In the genomic region with DNA sequence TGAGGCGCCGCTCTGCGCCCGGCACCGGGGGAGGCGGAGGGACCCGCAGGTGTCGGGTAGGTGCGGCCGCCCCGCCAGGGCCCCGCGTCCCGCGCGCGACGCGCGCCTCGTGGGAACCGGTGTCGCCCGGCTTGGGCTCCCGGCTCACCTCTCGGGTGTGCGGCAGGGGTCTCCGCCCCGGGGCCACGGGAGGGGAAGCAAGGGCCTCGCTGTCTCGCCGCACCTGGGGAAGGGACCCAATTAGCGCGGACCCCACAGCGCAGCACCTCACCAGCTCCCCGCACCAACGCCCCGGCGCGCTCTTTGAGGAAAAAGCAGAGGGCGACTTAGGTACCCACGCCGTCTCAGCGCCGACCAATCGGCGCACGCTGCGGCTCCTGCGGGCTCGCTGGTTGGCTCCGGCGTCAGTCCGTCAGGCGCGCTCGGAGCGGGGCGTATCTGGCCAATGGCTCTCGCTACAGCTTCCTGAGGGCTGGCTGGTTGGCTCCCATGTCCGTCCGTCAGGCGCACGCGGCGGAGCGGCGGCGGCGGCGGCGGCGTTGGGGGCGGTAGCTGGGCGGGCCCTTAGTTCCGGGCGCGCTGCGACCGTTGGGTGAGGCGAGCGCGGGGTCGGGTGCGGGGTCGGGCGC, we compare ENCODE assay signal across 8 cellular contexts. TPM values are rescaled to one million over a fixed set of nuclear protein-coding genes. Genes with fewer than 3 reads are reported as not detected.
DNase-seq lines count a peak whose midpoint lies in the region; ATAC-seq and TF ChIP-seq lines count a peak whose summit lies in the region.

Gene TRAF2 (plus strand): TSS at position 567 of the 629 bp plus-strand sequence. CDS start 12,225 bp downstream, outside the sequence.

- no peaks in the 10 kb centered on the region for H3K9me3 ChIP-seq in CD4-positive, alpha-beta T cell (ENCODE audit: control insufficient read depth, low read length)
- H3K9me3 ChIP-seq in duodenal mucosa (ENCODE audit: control insufficient read depth in 1 of 2, low read length in 2 of 2): no peaks in the 10 kb centered on the region

- intact Hi-C loops in CD4-positive, alpha-beta T cell (cut with DNase I, micrococcal nuclease): loop anchor here (1.0 to 5.0 kb wide), 9 partner anchors 17 to 524 kb away; partner anchors contain the start of genes EDF1 (in 2 of the 2), PHPT1 (in 2 of the 2), ABCA2 (in 1 of the 2) and DNLZ (in 1 of the 2)
- intact Hi-C loops in activated CD4-positive, alpha-beta memory T cell treated with anti-CD3 and anti-CD28 coated beads for 36 hours (cut with micrococcal nuclease): loop anchor here (1.0 to 10.0 kb wide), 6 partner anchors 16 to 351 kb away; partner anchors contain the start of genes EDF1, NDOR1, PHPT1 and TMEM141
- intact Hi-C loops in lower leg skin (cut with DNase I; ENCODE audit: low total_unique reads): no loop called here

- H3K4me1 ChIP-seq in duodenal mucosa (ENCODE audit: control insufficient read depth in 1 of 2, insufficient read depth in 2 of 2, low read length in 2 of 2): peaks cover 35 to 39% of the 10 kb centered on the region in 2 donors

- no peak for TF ChIP-seq POLR2A in lower leg skin (IDR thresholded peaks at IDR 0.05)

- no peaks in the 10 kb centered on the region for H3K27me3 ChIP-seq in CD4-positive, alpha-beta T cell (ENCODE audit: control insufficient read depth, insufficient read depth, low read length)
- H3K27me3 ChIP-seq in duodenal mucosa (ENCODE audit: control insufficient read depth in 1 of 2, insufficient read depth in 2 of 2, low read length in 2 of 2): no peaks in the 10 kb centered on the region

- CTCF ChIA-PET in CD4-positive, alpha-beta T cell (lab: Charles Lee): interaction anchor here (0.9 to 1.5 kb wide), 6 partner anchors 12 to 182 kb away, joined by 3 to 7 read pairs (median 4); partner anchors contain the start of genes AJM1 and FBXW5
- CTCF ChIA-PET in activated CD4-positive, alpha-beta memory T cell treated with anti-CD3 and anti-CD28 coated beads for 36 hours (lab: Charles Lee): interaction anchor here (1.0 to 1.3 kb wide), 6 partner anchors 16 to 149 kb away, joined by 3 to 5 read pairs (median 4); partner anchors contain the start of genes ABCA2, AJM1 and RABL6

- POLR2A ChIA-PET in CD4-positive, alpha-beta T cell (lab: Charles Lee): interaction anchor here (0.7 to 2.2 kb wide), 17 partner anchors 16 to 354 kb away, joined by 3 to 21 read pairs (median 5); partner anchors contain the start of genes EDF1, MAN1B1, PAXX and RABL6
- POLR2A ChIA-PET in activated CD4-positive, alpha-beta memory T cell treated with anti-CD3 and anti-CD28 coated beads for 36 hours (lab: Charles Lee): interaction anchor here (0.6 to 2.1 kb wide), 10 partner anchors 12 to 355 kb away, joined by 3 to 26 read pairs (median 4); partner anchors contain the start of genes CLIC3, FBXW5, MAN1B1 and TUBB4B

- no peak for TF ChIP-seq CTCF in CD4-positive, alpha-beta T cell (IDR thresholded peaks at IDR 0.05)
- peak in 1 of 3 donors; percentile 19 for TF ChIP-seq CTCF in lower leg skin (IDR thresholded peaks at IDR 0.05)

- no peaks in the 10 kb centered on the region for H3K27me3 Mint-ChIP-seq in CD4-positive, alpha-beta T cell
- H3K27me3 Mint-ChIP-seq in activated CD4-positive, alpha-beta memory T cell treated with anti-CD3 and anti-CD28 coated beads for 36 hours: no peaks in the 10 kb centered on the region

- peaks cover 26% of the 10 kb centered on the region for H3K4me1 Mint-ChIP-seq in CD4-positive, alpha-beta T cell (ENCODE audit: low read depth)
- peaks cover 39% of the 10 kb centered on the region for H3K4me1 Mint-ChIP-seq in activated CD4-positive, alpha-beta memory T cell treated with anti-CD3 and anti-CD28 coated beads for 36 hours (ENCODE audit: low read depth)

- peak within 1 kb of the TSS; percentile 92 for H3K27ac Mint-ChIP-seq in CD4-positive, alpha-beta T cell
- peak within 1 kb of the TSS; percentile 89 for H3K27ac Mint-ChIP-seq in activated CD4-positive, alpha-beta memory T cell treated with anti-CD3 and anti-CD28 coated beads for 36 hours

- peak within 1 kb of the TSS; percentile 88 for H3K4me3 Mint-ChIP-seq in CD4-positive, alpha-beta T cell
- H3K4me3 Mint-ChIP-seq in activated CD4-positive, alpha-beta memory T cell treated with anti-CD3 and anti-CD28 coated beads for 36 hours: peak within 1 kb of the TSS; percentile 91

- H3K4me3 ChIP-seq in duodenal mucosa (ENCODE audit: low read depth in 1 of 2, low read length in 2 of 2) (peak within 1 kb of the TSS; percentile 73 to 78), lower leg skin (ENCODE audit: low read depth, poor library complexity, severe bottlenecking) (peak within 1 kb of the TSS; percentile 72)

- no peaks in the 10 kb centered on the region for H3K36me3 Mint-ChIP-seq in CD4-positive, alpha-beta T cell (ENCODE audit: low read depth)
- H3K36me3 Mint-ChIP-seq in activated CD4-positive, alpha-beta memory T cell treated with anti-CD3 and anti-CD28 coated beads for 36 hours: peaks cover 18% of the 10 kb centered on the region

- peak within 1 kb of the TSS; percentile 95 for H3K27ac ChIP-seq in CD4-positive, alpha-beta T cell (ENCODE audit: low read depth, low read length)
- H3K27ac ChIP-seq in duodenal mucosa (ENCODE audit: low read depth, low read length): peak within 1 kb of the TSS; percentile 66

- H3K9me3 Mint-ChIP-seq in CD4-positive, alpha-beta T cell: no peaks in the 10 kb centered on the region
- no peaks in the 10 kb centered on the region for H3K9me3 Mint-ChIP-seq in activated CD4-positive, alpha-beta memory T cell treated with anti-CD3 and anti-CD28 coated beads for 36 hours

- DNase-seq in CD4-positive, alpha-beta T cell: peak; percentile 92 to 98 (median 96)
- DNase-seq in HK-2 (ENCODE audit: unreplicated experiment) (peak; percentile 99), NCI-H82 treated with DMSO at 0.1 percent for 48 hours (lab: John Stamatoyannopoulos, UW; ENCODE audit: unreplicated experiment) (peak; percentile 86), lower leg skin (ENCODE audit: low spot score in 2 of 2) (peak; percentile 97 to 99)
- peak; percentile 99 for DNase-seq in activated CD4-positive, alpha-beta memory T cell treated with anti-CD3 and anti-CD28 coated beads for 36 hours
- peak; percentile 98 for DNase-seq in stimulated activated CD4-positive, alpha-beta T cell treated with anti-CD3 and anti-CD28 coated beads, Interleukin-4, amount 100 ng/mL, for 4 hours

- H3K36me3 ChIP-seq in duodenal mucosa (ENCODE audit: control insufficient read depth in 1 of 2, insufficient read depth in 2 of 2, low read length in 2 of 2): peaks cover 0 to 14% of the 10 kb centered on the region in 2 donors

- ATAC-seq in CD4-positive, alpha-beta T cell (ENCODE audit: poor library complexity): peak; percentile 92
- peak; percentile 76 for ATAC-seq in GM19452 (IDR thresholded peaks at IDR 0.05; ENCODE audit: unreplicated experiment)

- peak within 1 kb of the TSS; percentile 67 to 84 for H3K9ac ChIP-seq in duodenal mucosa (ENCODE audit: low read depth in 1 of 2, low read length in 2 of 2)

- 0% methylated on average over 18 to 27 of the region's 88 CpGs for WGBS in lower leg skin, 2 donors

RNA-seq across cellular contexts. Expression of gene TRAF2, which starts in this region (rescaled TPM):
- 10 to 100 TPM; 10.6 to 11.6 TPM for total RNA-seq in CD4-positive, alpha-beta T cell
- total RNA-seq in activated CD4-positive, alpha-beta memory T cell treated with anti-CD3 and anti-CD28 coated beads for 36 hours: 10 to 100 TPM; 40.0 to 41.4 TPM
- total RNA-seq in lower leg skin: 10 to 100 TPM; 13.2 to 16.7 (median 15.8) TPM

Comparison
In these comparisons a context has a peak if more than half of its experiments do, and no peak if none do; other contexts are left out.
1. Peak in every context shown above with its lines: DNase-seq, ATAC-seq, H3K4me3 ChIP-seq and H3K27ac ChIP-seq.